ENCODE assay signal across 8 cellular contexts in genomic region chr7:11427686-11428273, GRCh38.
A peak's percentile ranks its signal among the peaks of the same experiment; 100 is the strongest.
DNase-seq lines count a peak whose midpoint lies in the region; ATAC-seq and TF ChIP-seq lines count a peak whose summit lies in the region.

No MANE protein-coding gene starts in this region.

- TF ChIP-seq CTCF in DND-41 (IDR thresholded peaks at IDR 0.05; ENCODE audit: borderline replicate concordance, extremely low read depth, low read length, poor library complexity, severe bottlenecking) (peak; percentile 75), foreskin fibroblast (IDR thresholded peaks at IDR 0.05; ENCODE audit: low read depth, low read length) (peak; percentile 70)

- no peaks in the 10 kb centered on the region for H3K27me3 ChIP-seq in DND-41 (ENCODE audit: insufficient read depth, low read length, poor library complexity)

- no peaks in the 10 kb centered on the region for H4K20me1 ChIP-seq in DND-41 (ENCODE audit: insufficient read depth, low read length)

- no peak overlapping the region for H3K9ac ChIP-seq in DND-41 (ENCODE audit: low read depth, low read length)

- H3K27ac ChIP-seq in DND-41 (ENCODE audit: low read length): no peak overlapping the region

- ATAC-seq in DND-41 (ENCODE audit: insufficient read depth, low read depth) (peak; percentile 64; the same call in 2 of the 3 replicates), GM21786 (IDR thresholded peaks at IDR 0.05; ENCODE audit: unreplicated experiment) (peak; percentile 51), sciatic nerve (peak; percentile 63), GM18873 (IDR thresholded peaks at IDR 0.05; ENCODE audit: low FRiP score, unreplicated experiment) (no peak)

- H3K9me3 Mint-ChIP-seq in activated CD4-positive, alpha-beta memory T cell treated with anti-CD3 and anti-CD28 coated beads for 36 hours: no peaks in the 10 kb centered on the region

- no peaks in the 10 kb centered on the region for H3K36me3 Mint-ChIP-seq in activated CD4-positive, alpha-beta memory T cell treated with anti-CD3 and anti-CD28 coated beads for 36 hours

- H2AFZ ChIP-seq in DND-41 (ENCODE audit: low read depth, low read length): no peak overlapping the region

- H3K4me1 ChIP-seq in DND-41 (ENCODE audit: insufficient read depth, low read length): no peaks in the 10 kb centered on the region

- H3K27ac Mint-ChIP-seq in activated CD4-positive, alpha-beta memory T cell treated with anti-CD3 and anti-CD28 coated beads for 36 hours: no peak overlapping the region

- no peaks in the 10 kb centered on the region for H3K9me3 ChIP-seq in DND-41 (ENCODE audit: insufficient read depth, low read length, severe bottlenecking)

- POLR2A ChIA-PET in activated CD4-positive, alpha-beta memory T cell treated with anti-CD3 and anti-CD28 coated beads for 36 hours (lab: Charles Lee): no interaction called here

- H3K79me2 ChIP-seq in DND-41 (ENCODE audit: insufficient read depth, low read length): no peaks in the 10 kb centered on the region

- no peak overlapping the region for H3K4me3 Mint-ChIP-seq in activated CD4-positive, alpha-beta memory T cell treated with anti-CD3 and anti-CD28 coated beads for 36 hours

- H3K4me2 ChIP-seq in DND-41 (ENCODE audit: insufficient read depth, low read length): no peak overlapping the region

- H3K36me3 ChIP-seq in DND-41 (ENCODE audit: insufficient read depth, low read length): no peaks in the 10 kb centered on the region

- CTCF ChIA-PET in activated CD4-positive, alpha-beta memory T cell treated with anti-CD3 and anti-CD28 coated beads for 36 hours (lab: Charles Lee): interaction anchor here (1.1 to 1.2 kb wide), 2 partner anchors 8 to 1063 kb away, joined by 3 to 4 read pairs; no protein-coding TSS in a partner anchor

- no peak overlapping the region for H3K4me3 ChIP-seq in DND-41 (ENCODE audit: low read depth in 1 of 2, low read length in 2 of 2)
- H3K4me3 ChIP-seq in foreskin fibroblast (ENCODE audit: low read depth in 1 of 2, low read length in 2 of 2): no peak overlapping the region

- no peaks in the 10 kb centered on the region for H3K4me1 Mint-ChIP-seq in activated CD4-positive, alpha-beta memory T cell treated with anti-CD3 and anti-CD28 coated beads for 36 hours (ENCODE audit: low read depth)

- no peaks in the 10 kb centered on the region for H3K27me3 Mint-ChIP-seq in activated CD4-positive, alpha-beta memory T cell treated with anti-CD3 and anti-CD28 coated beads for 36 hours

- intact Hi-C loops in sciatic nerve (cut with DNase I): no loop called here
- intact Hi-C loops in activated CD4-positive, alpha-beta memory T cell treated with anti-CD3 and anti-CD28 coated beads for 36 hours (cut with micrococcal nuclease): loop anchor here (2.0 to 5.0 kb wide), 3 partner anchors 635 to 1065 kb away; no protein-coding TSS in a partner anchor

- DNase-seq in DND-41 (no peak), NAMALWA (ENCODE audit: low spot score) (peak; percentile 80), SKM-1 (lab: John Stamatoyannopoulos, UW; ENCODE audit: unreplicated experiment) (peak; percentile 22), foreskin fibroblast (peak; percentile 45 to 78), sciatic nerve (ENCODE audit: low spot score) (no peak)
- no peak for DNase-seq in activated CD4-positive, alpha-beta memory T cell treated with anti-CD3 and anti-CD28 coated beads for 36 hours

Comparison
In these comparisons a context has a peak if more than half of its experiments do, and no peak if none do; other contexts are left out.
1. DNase-seq: peak in NAMALWA (single experiment), SKM-1 (single experiment) and foreskin fibroblast (2 of 2); none in DND-41 (single experiment), sciatic nerve (single experiment) and activated CD4-positive, alpha-beta memory T cell treated with anti-CD3 and anti-CD28 coated beads for 36 hours (single experiment).